Comparison of ENCODE assay signal across 13 cellular contexts in genomic region chr13:49446473-49446872, GRCh38. TPM values are rescaled to one million over a fixed set of nuclear protein-coding genes. Genes with fewer than 3 reads are reported as not detected.
DNase-seq lines count a peak whose midpoint lies in the region; ATAC-seq and TF ChIP-seq lines count a peak whose summit lies in the region.
"Had no signal": no experiment of that assay in that cellular context is flagged by ENCODE, and none has a peak within 500 bp of the region (broad histone marks: within the 10 kb centered on the region; RNA-seq: fewer than 3 reads in every experiment).

No MANE protein-coding gene starts in this region.

- TF ChIP-seq CTCF in HEK293 (tag by site-specific recombination; IDR thresholded peaks at IDR 0.05), result no peak
- no peak for TF ChIP-seq CTCF in nephron (IDR thresholded peaks at IDR 0.05; ENCODE audit: unreplicated experiment in 3 of 3)

- H3K27ac Mint-ChIP-seq in CD4-positive, alpha-beta memory T cell, result peak overlapping the region; percentile 8 to 93 (median 92)
- H3K27ac Mint-ChIP-seq in activated T-helper 2 cell treated with anti-CD3 and anti-CD28 coated beads, Interferon-gamma antibody, Interleukin-2, Interleukin-4, amounts not matched to agents 10 μg/mL and 5 μg/mL and 100 μg/mL, durations not matched to agents 14 hours and 24 hours and 36 hours, result peak overlapping the region; percentile 65
- H3K27ac Mint-ChIP-seq in nephron, result peak overlapping the region in 2 of 3 experiments; percentile 51 to 65

- H3K4me3 Mint-ChIP-seq in CD4-positive, alpha-beta memory T cell, result peak overlapping the region; percentile 69 to 88 (median 81)
- peak overlapping the region; percentile 73 for H3K4me3 Mint-ChIP-seq in activated T-helper 2 cell treated with anti-CD3 and anti-CD28 coated beads, Interferon-gamma antibody, Interleukin-2, Interleukin-4, amounts not matched to agents 10 μg/mL and 5 μg/mL and 100 μg/mL, durations not matched to agents 14 hours and 24 hours and 36 hours (ENCODE audit: low read depth)
- H3K4me3 Mint-ChIP-seq in nephron, result peak overlapping the region; percentile 61 to 82 (median 76)

- H3K27me3 ChIP-seq in CD4-positive, alpha-beta memory T cell (ENCODE audit: insufficient read depth, low read length), result no peaks in the 10 kb centered on the region
- H3K27me3 ChIP-seq: foreskin keratinocyte had no signal

- no peak overlapping the region for H3K27ac ChIP-seq in CD4-positive, alpha-beta memory T cell (ENCODE audit: low read depth, low read length)
- H3K27ac ChIP-seq in HEK293 (ENCODE audit: extremely low read depth, low read depth, low read length), result no peak overlapping the region
- H3K27ac ChIP-seq: foreskin keratinocyte, parathyroid adenoma had no signal

- no peak for ATAC-seq in GM21529 (IDR thresholded peaks at IDR 0.05; ENCODE audit: unreplicated experiment)
- ATAC-seq: foreskin keratinocyte, left colon had no signal

- no peak overlapping the region for H3K4me3 ChIP-seq in CD4-positive, alpha-beta memory T cell (ENCODE audit: low read length in 2 of 2)
- no peak overlapping the region for H3K4me3 ChIP-seq in HEK293 (ENCODE audit: low read depth, low read length)

- H3K9me3 ChIP-seq in CD4-positive, alpha-beta memory T cell (ENCODE audit: control insufficient read depth in 1 of 2, low read length in 2 of 2), result no peaks in the 10 kb centered on the region
- no peaks in the 10 kb centered on the region for H3K9me3 ChIP-seq in HEK293 (ENCODE audit: control insufficient read depth, insufficient read depth, low read depth, low read length)

- H3K9me3 Mint-ChIP-seq in CD4-positive, alpha-beta memory T cell, result no peaks in the 10 kb centered on the region
- H3K9me3 Mint-ChIP-seq in activated T-helper 2 cell treated with anti-CD3 and anti-CD28 coated beads, Interferon-gamma antibody, Interleukin-2, Interleukin-4, amounts not matched to agents 10 μg/mL and 5 μg/mL and 100 μg/mL, durations not matched to agents 14 hours and 24 hours and 36 hours, result no peaks in the 10 kb centered on the region
- no peaks in the 10 kb centered on the region for H3K9me3 Mint-ChIP-seq in nephron

- H3K4me1 ChIP-seq in CD4-positive, alpha-beta memory T cell (ENCODE audit: insufficient read depth, low read length), result peaks cover 64% of the 10 kb centered on the region
- no peaks in the 10 kb centered on the region for H3K4me1 ChIP-seq in HEK293 (ENCODE audit: control insufficient read depth, insufficient read depth, low read length)
- H3K4me1 ChIP-seq: foreskin keratinocyte, parathyroid adenoma had no signal

- no peaks in the 10 kb centered on the region for H3K36me3 ChIP-seq in CD4-positive, alpha-beta memory T cell (ENCODE audit: insufficient read depth, low read length)
- H3K36me3 ChIP-seq in HEK293 (ENCODE audit: control insufficient read depth in 2 of 2, insufficient read depth in 1 of 2, low read length in 2 of 2), result no peaks in the 10 kb centered on the region

- no peaks in the 10 kb centered on the region for H3K27me3 Mint-ChIP-seq in CD4-positive, alpha-beta memory T cell
- no peaks in the 10 kb centered on the region for H3K27me3 Mint-ChIP-seq in activated T-helper 2 cell treated with anti-CD3 and anti-CD28 coated beads, Interferon-gamma antibody, Interleukin-2, Interleukin-4, amounts not matched to agents 10 μg/mL and 5 μg/mL and 100 μg/mL, durations not matched to agents 14 hours and 24 hours and 36 hours (ENCODE audit: low read depth)
- no peaks in the 10 kb centered on the region for H3K27me3 Mint-ChIP-seq in nephron (ENCODE audit: low read depth)

- intact Hi-C loops in CD4-positive, alpha-beta memory T cell (cut with micrococcal nuclease), result loop anchor here (10.0 kb wide), 2 partner anchors 792 to 1412 kb away; partner anchors contain the start of genes CYSLTR2 and NUDT15
- intact Hi-C loops in activated T-helper 2 cell treated with anti-CD3 and anti-CD28 coated beads, Interferon-gamma antibody, Interleukin-2, Interleukin-4, amounts not matched to agents 10 μg/mL and 5 μg/mL and 100 μg/mL, durations not matched to agents 14 hours and 24 hours and 36 hours (cut with micrococcal nuclease), result loop anchor here (10.0 kb wide), 3 partner anchors 138 to 472 kb away; partner anchors contain the start of genes FNDC3A and RCBTB1

- CTCF ChIA-PET in CD4-positive, alpha-beta memory T cell (lab: Charles Lee; ENCODE audit: partially characterized antibody), result interaction anchor here (0.6 to 4.1 kb wide), 8 partner anchors 15 to 634 kb away, joined by 3 to 22 read pairs (median 3); partner anchors contain the start of gene PHF11
- CTCF ChIA-PET in HEK293 (lab: Yijun Ruan, JAX), result interaction anchor here (0.6 to 1.1 kb wide), 3 partner anchors 13 to 165 kb away, joined by 3 to 4 read pairs (median 4); no protein-coding TSS in a partner anchor

- H3K36me3 Mint-ChIP-seq in CD4-positive, alpha-beta memory T cell, result peaks cover 4 to 6% of the 10 kb centered on the region in 2 donors
- peaks cover 27% of the 10 kb centered on the region for H3K36me3 Mint-ChIP-seq in activated T-helper 2 cell treated with anti-CD3 and anti-CD28 coated beads, Interferon-gamma antibody, Interleukin-2, Interleukin-4, amounts not matched to agents 10 μg/mL and 5 μg/mL and 100 μg/mL, durations not matched to agents 14 hours and 24 hours and 36 hours (ENCODE audit: low read depth)
- H3K36me3 Mint-ChIP-seq in nephron (ENCODE audit: low read depth), result peaks cover 4% of the 10 kb centered on the region

- DNase-seq in CD4-positive, alpha-beta memory T cell, result no peak
- no peak for DNase-seq in activated T-helper 2 cell treated with anti-CD3 and anti-CD28 coated beads, Interferon-gamma antibody, Interleukin-2, Interleukin-4, amounts not matched to agents 10 μg/mL and 5 μg/mL and 100 μg/mL, durations not matched to agents 14 hours and 24 hours and 36 hours (ENCODE audit: low spot score)
- no peak for DNase-seq in NCI-H510A (lab: John Stamatoyannopoulos, UW)
- no peak for DNase-seq in mesenteric fat pad (ENCODE audit: low spot score)
- DNase-seq: DMS153, foreskin keratinocyte, left colon, T-helper 9 cell, trophoblast cell had no signal

- peaks cover 43 to 73% (median 55%) of the 10 kb centered on the region in 4 donors for H3K4me1 Mint-ChIP-seq in CD4-positive, alpha-beta memory T cell
- peaks cover 60% of the 10 kb centered on the region for H3K4me1 Mint-ChIP-seq in activated T-helper 2 cell treated with anti-CD3 and anti-CD28 coated beads, Interferon-gamma antibody, Interleukin-2, Interleukin-4, amounts not matched to agents 10 μg/mL and 5 μg/mL and 100 μg/mL, durations not matched to agents 14 hours and 24 hours and 36 hours (ENCODE audit: low read depth)
- peaks cover 12% of the 10 kb centered on the region for H3K4me1 Mint-ChIP-seq in nephron

- POLR2A ChIA-PET in CD4-positive, alpha-beta memory T cell (lab: Charles Lee; ENCODE audit: partially characterized antibody), result interaction anchor here (2.1 to 5.2 kb wide), 6 partner anchors 47 to 490 kb away, joined by 5 to 138 read pairs (median 30); partner anchors contain the start of genes KPNA3, PHF11, RCBTB1 and SPRYD7
- POLR2A ChIA-PET in HEK293 (lab: Yijun Ruan, JAX), result no interaction called here

TF ChIP-seq in HEK293, 187 proteins besides CTCF, POLR2A, EP300 and RAD21:
- TF ChIP-seq ZNF645 (tag by site-specific recombination; IDR thresholded peaks at IDR 0.05) (no peak), ZNF146 (tag by site-specific recombination; IDR thresholded peaks at IDR 0.05) (peak; percentile 88), ZEB2 (tag by site-specific recombination; IDR thresholded peaks at IDR 0.05) (no peak), ZNF350 (tag by site-specific recombination; IDR thresholded peaks at IDR 0.05) (no peak), ZNF571 (tag by site-specific recombination; IDR thresholded peaks at IDR 0.05) (no peak)

RNA-seq across cellular contexts. Expression of gene SETDB2, which starts 2.4 kb away (rescaled TPM):
- total RNA-seq in CD4-positive, alpha-beta memory T cell, result 10 to 100 TPM; 27.6 to 28.2 TPM
- 10 to 100 TPM; 11.0 to 15.5 TPM for polyA plus RNA-seq in CD4-positive, alpha-beta memory T cell
- 10.8 and 11.0 TPM in 2 replicates for total RNA-seq in activated T-helper 2 cell treated with anti-CD3 and anti-CD28 coated beads, Interferon-gamma antibody, Interleukin-2, Interleukin-4, amounts not matched to agents 10 μg/mL and 5 μg/mL and 100 μg/mL, durations not matched to agents 14 hours and 24 hours and 36 hours
- total RNA-seq in mesenteric fat pad, result 8.1 TPM

RNA-seq across cellular contexts. Expression of gene CAB39L, which starts 2.6 kb away (rescaled TPM):
- 1 to 10 TPM; 5.7 to 7.7 TPM for total RNA-seq in CD4-positive, alpha-beta memory T cell
- polyA plus RNA-seq in CD4-positive, alpha-beta memory T cell, result 1 to 10 TPM; 4.1 to 6.5 TPM
- total RNA-seq in activated T-helper 2 cell treated with anti-CD3 and anti-CD28 coated beads, Interferon-gamma antibody, Interleukin-2, Interleukin-4, amounts not matched to agents 10 μg/mL and 5 μg/mL and 100 μg/mL, durations not matched to agents 14 hours and 24 hours and 36 hours, result 4.0 and 5.8 TPM in 2 replicates
- total RNA-seq in mesenteric fat pad, result 9.3 TPM

RNA-seq across cellular contexts. Expression of gene PHF11, which starts 49.3 kb away (rescaled TPM):
- total RNA-seq in CD4-positive, alpha-beta memory T cell, result 100 to 1,000 TPM; 138 to 139 TPM
- 10 to 100 TPM; 90.4 to 97.3 TPM for polyA plus RNA-seq in CD4-positive, alpha-beta memory T cell
- 47.9 and 52.9 TPM in 2 replicates for total RNA-seq in activated T-helper 2 cell treated with anti-CD3 and anti-CD28 coated beads, Interferon-gamma antibody, Interleukin-2, Interleukin-4, amounts not matched to agents 10 μg/mL and 5 μg/mL and 100 μg/mL, durations not matched to agents 14 hours and 24 hours and 36 hours
- total RNA-seq in mesenteric fat pad, result 52.4 TPM
